ENCODE assay signal across 10 cellular contexts in the genomic region with DNA sequence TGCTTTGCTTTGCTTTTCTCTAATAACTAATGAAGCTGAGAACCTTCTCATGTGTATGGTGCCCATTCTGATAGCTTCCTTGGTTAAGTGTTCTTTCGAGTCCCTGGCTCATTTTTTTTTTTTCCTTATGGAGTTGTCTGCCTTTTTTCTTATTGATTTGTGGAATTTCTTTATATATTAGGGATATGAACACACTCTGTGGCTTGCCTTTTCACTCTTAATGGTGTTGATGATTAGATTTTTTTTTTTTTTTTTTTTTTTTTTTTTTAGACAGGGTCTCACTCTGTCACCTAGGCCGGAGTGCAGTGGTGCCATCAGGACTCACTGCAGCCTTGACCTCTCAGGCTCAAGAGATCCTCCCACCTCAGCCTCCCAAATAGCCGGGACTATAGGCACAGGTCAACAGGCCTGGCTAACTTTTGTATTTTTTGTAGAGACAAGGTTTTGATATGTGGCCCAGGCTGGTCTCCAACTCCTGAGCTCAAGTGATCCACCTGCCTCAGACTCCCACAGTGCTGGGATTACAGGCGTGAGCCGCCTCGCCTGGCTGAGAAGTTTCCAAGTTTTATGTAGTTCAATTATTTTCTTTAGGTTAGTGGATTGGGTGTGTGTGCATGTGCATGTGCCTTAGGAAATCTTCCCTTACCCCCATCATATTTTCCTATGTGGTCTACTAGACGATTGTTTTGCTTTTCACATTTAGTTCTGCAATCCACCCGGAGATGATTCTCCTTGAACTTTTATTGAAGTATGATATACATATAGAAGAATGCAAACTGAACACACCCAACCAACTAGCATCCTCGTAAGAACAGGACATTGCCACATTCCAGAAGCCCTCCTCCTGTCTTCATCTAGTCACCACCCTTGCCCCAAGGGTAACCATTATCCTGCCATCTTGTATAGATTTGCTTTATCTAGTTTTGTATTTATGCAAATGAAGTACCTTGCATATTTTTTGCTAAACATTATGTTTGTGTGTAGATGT. TPM values are rescaled to one million over a fixed set of nuclear protein-coding genes. Genes with fewer than 3 reads are reported as not detected.
DNase-seq lines count a peak whose midpoint lies in the region; ATAC-seq and TF ChIP-seq lines count a peak whose summit lies in the region.
"Had no signal": no experiment of that assay in that cellular context is flagged by ENCODE, and none has a peak within 500 bp of the region (broad histone marks: within the 10 kb centered on the region; RNA-seq: fewer than 3 reads in every experiment).

No MANE protein-coding gene starts in this region.

- CTCF ChIA-PET in HEK293 (lab: Yijun Ruan, JAX) = interaction anchor here (0.6 to 7.4 kb wide), 11 partner anchors 8 to 380 kb away, joined by 3 to 64 read pairs (median 4); no protein-coding TSS in a partner anchor

- peak overlapping the region; percentile 64 for H3K4me3 ChIP-seq in HEK293 (ENCODE audit: low read depth, low read length)

- H3K36me3 ChIP-seq in HEK293 (ENCODE audit: control insufficient read depth in 2 of 2, insufficient read depth in 1 of 2, low read length in 2 of 2) = peaks cover 7 to 8% of the 10 kb centered on the region in 2 experiments
- H3K36me3 ChIP-seq: adrenal gland had no signal

- ATAC-seq in activated T-helper 17 cell treated with anti-CD3 and anti-CD28 coated beads, Interleukin-2, amount 50 U/mL, for 72 hours (replicated peaks) = no peak
- no peak for ATAC-seq in GM21526 (IDR thresholded peaks at IDR 0.05; ENCODE audit: low FRiP score, unreplicated experiment)

- no peaks in the 10 kb centered on the region for H3K27me3 Mint-ChIP-seq in activated T-helper 17 cell treated with anti-CD3 and anti-CD28 coated beads, Interleukin-2, amount 50 U/mL, for 72 hours

- peak overlapping the region; percentile 95 for H3K27ac ChIP-seq in HEK293 (ENCODE audit: extremely low read depth, low read depth, low read length)

- H3K9me3 Mint-ChIP-seq in activated T-helper 17 cell treated with anti-CD3 and anti-CD28 coated beads, Interleukin-2, amount 50 U/mL, for 72 hours = no peaks in the 10 kb centered on the region

- H3K27ac Mint-ChIP-seq in activated T-helper 17 cell treated with anti-CD3 and anti-CD28 coated beads, Interleukin-2, amount 50 U/mL, for 72 hours = peak overlapping the region; percentile 98

- peaks cover 11% of the 10 kb centered on the region for H3K4me1 ChIP-seq in HEK293 (ENCODE audit: control insufficient read depth, insufficient read depth, low read length)

- H3K9me3 ChIP-seq in HEK293 (ENCODE audit: control insufficient read depth, insufficient read depth, low read depth, low read length) = no peaks in the 10 kb centered on the region
- H3K9me3 ChIP-seq: adrenal gland had no signal

- POLR2A ChIA-PET in HEK293 (lab: Yijun Ruan, JAX) = interaction anchor here (0.7 to 2.0 kb wide), 2 partner anchors 139 to 355 kb away, joined by 5 to 6 read pairs; no protein-coding TSS in a partner anchor

- DNase-seq in A172 (ENCODE audit: low spot score) (peak; percentile 25), inferior parietal cortex (ENCODE audit: extremely low spot score) (peak; percentile 10), HPDE6-E6E7 (ENCODE audit: extremely low spot score) (no peak), NCI-H82 treated with DMSO at 0.1 percent for 48 hours (lab: John Stamatoyannopoulos, UW; ENCODE audit: unreplicated experiment) (no peak), AG08396 (ENCODE audit: low spot score) (no peak)
- DNase-seq: Right ventricle myocardium superior had no signal

- peaks cover 37% of the 10 kb centered on the region for H3K36me3 Mint-ChIP-seq in activated T-helper 17 cell treated with anti-CD3 and anti-CD28 coated beads, Interleukin-2, amount 50 U/mL, for 72 hours (ENCODE audit: low read depth)

- H3K4me1 Mint-ChIP-seq in activated T-helper 17 cell treated with anti-CD3 and anti-CD28 coated beads, Interleukin-2, amount 50 U/mL, for 72 hours = peaks cover 5% of the 10 kb centered on the region

- no peak for TF ChIP-seq CTCF in HEK293 (tag by site-specific recombination; IDR thresholded peaks at IDR 0.05)

- H3K4me3 Mint-ChIP-seq in activated T-helper 17 cell treated with anti-CD3 and anti-CD28 coated beads, Interleukin-2, amount 50 U/mL, for 72 hours = peak overlapping the region; percentile 91

TF ChIP-seq in HEK293, 187 proteins besides CTCF, POLR2A, EP300 and RAD21:
- TF ChIP-seq, protein P1, sequence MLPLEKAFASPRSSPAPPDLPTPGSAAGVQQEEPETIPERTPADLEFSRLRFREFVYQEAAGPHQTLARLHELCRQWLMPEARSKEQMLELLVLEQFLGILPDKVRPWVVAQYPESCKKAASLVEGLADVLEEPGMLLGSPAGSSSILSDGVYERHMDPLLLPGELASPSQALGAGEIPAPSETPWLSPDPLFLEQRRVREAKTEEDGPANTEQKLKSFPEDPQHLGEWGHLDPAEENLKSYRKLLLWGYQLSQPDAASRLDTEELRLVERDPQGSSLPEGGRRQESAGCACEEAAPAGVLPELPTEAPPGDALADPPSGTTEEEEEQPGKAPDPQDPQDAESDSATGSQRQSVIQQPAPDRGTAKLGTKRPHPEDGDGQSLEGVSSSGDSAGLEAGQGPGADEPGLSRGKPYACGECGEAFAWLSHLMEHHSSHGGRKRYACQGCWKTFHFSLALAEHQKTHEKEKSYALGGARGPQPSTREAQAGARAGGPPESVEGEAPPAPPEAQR (tag by site-specific recombination; IDR thresholded peaks at IDR 0.05) = no peak
- TF ChIP-seq, protein P2, sequence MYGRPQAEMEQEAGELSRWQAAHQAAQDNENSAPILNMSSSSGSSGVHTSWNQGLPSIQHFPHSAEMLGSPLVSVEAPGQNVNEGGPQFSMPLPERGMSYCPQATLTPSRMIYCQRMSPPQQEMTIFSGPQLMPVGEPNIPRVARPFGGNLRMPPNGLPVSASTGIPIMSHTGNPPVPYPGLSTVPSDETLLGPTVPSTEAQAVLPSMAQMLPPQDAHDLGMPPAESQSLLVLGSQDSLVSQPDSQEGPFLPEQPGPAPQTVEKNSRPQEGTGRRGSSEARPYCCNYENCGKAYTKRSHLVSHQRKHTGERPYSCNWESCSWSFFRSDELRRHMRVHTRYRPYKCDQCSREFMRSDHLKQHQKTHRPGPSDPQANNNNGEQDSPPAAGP (tag by site-specific recombination; IDR thresholded peaks at IDR 0.05) = peak; percentile 35; the same call in 1 of the 2 replicates
- no peak for TF ChIP-seq MYNN (tag by site-specific recombination; IDR thresholded peaks at IDR 0.05; ENCODE audit: borderline replicate concordance)
- TF ChIP-seq, protein P3, sequence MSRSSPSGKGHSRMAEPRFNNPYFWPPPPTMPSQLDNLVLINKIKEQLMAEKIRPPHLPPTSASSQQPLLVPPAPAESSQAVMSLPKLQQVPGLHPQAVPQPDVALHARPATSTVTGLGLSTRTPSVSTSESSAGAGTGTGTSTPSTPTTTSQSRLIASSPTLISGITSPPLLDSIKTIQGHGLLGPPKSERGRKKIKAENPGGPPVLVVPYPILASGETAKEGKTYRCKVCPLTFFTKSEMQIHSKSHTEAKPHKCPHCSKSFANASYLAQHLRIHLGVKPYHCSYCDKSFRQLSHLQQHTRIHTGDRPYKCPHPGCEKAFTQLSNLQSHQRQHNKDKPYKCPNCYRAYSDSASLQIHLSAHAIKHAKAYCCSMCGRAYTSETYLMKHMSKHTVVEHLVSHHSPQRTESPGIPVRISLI (tag by site-specific recombination; IDR thresholded peaks at IDR 0.05) = peak; percentile 96

RNA-seq across cellular contexts. Expression of a gene that starts 1.7 kb away (rescaled TPM):
- total RNA-seq in A172 (2014; rRNA removed; shearing (Covaris generic)) = 51.2 and 62.6 TPM in 2 replicates
- 100 to 1,000 TPM; 127 to 174 TPM for total RNA-seq in activated T-helper 17 cell treated with anti-CD3 and anti-CD28 coated beads, Interleukin-2, amount 50 U/mL, for 72 hours

RNA-seq across cellular contexts. Expression of a gene that starts 19.4 kb away (rescaled TPM):
- total RNA-seq in A172 (2014; rRNA removed; shearing (Covaris generic)) = 61.8 and 83.1 TPM in 2 replicates
- total RNA-seq in activated T-helper 17 cell treated with anti-CD3 and anti-CD28 coated beads, Interleukin-2, amount 50 U/mL, for 72 hours = 10 to 100 TPM; 22.6 to 32.2 TPM

RNA-seq across cellular contexts. Expression of a gene that starts 44.9 kb away (rescaled TPM):
- 21.9 and 22.4 TPM in 2 replicates for total RNA-seq in A172 (2014; rRNA removed; shearing (Covaris generic))
- 100 to 1,000 TPM in 1 of 2 donors, 10 to 100 TPM in 1; 47.4 to 114 TPM for total RNA-seq in activated T-helper 17 cell treated with anti-CD3 and anti-CD28 coated beads, Interleukin-2, amount 50 U/mL, for 72 hours

Comparison
In these comparisons a context has a peak if more than half of its experiments do, and no peak if none do; other contexts are left out.
1. DNase-seq: peak in A172 (single experiment) and inferior parietal cortex (single experiment); none in HPDE6-E6E7 (single experiment), NCI-H82 treated with DMSO at 0.1 percent for 48 hours (single experiment) and AG08396 (single experiment).